ENCODE assay signal across 11 cellular contexts in genomic region chr9:127572961-127573727, GRCh38. TPM values are rescaled to one million over a fixed set of nuclear protein-coding genes. Genes with fewer than 3 reads are reported as not detected.
A peak's percentile ranks its signal among the peaks of the same experiment; 100 is the strongest.
DNase-seq lines count a peak whose midpoint lies in the region; ATAC-seq and TF ChIP-seq lines count a peak whose summit lies in the region.
"Had no signal": no experiment of that assay in that cellular context is flagged by ENCODE, and none has a peak within 500 bp of the region (broad histone marks: within the 10 kb centered on the region; RNA-seq: fewer than 3 reads in every experiment).

No MANE protein-coding gene starts in this region.

- H3K27me3 ChIP-seq in BJ (ENCODE audit: control insufficient read depth, insufficient read depth, low read length) (no peaks in the 10 kb centered on the region), MG63 (no peaks in the 10 kb centered on the region), colonic mucosa (no peaks in the 10 kb centered on the region), osteoblast (ENCODE audit: insufficient read depth, low read length) (no peaks in the 10 kb centered on the region)

- no peak overlapping the region for H2AFZ ChIP-seq in osteoblast (ENCODE audit: low read length)

- no peak for ATAC-seq in HG02840 (IDR thresholded peaks at IDR 0.05; ENCODE audit: low FRiP score, unreplicated experiment)
- ATAC-seq: stimulated activated naive CD8-positive, alpha-beta T cell treated with anti-CD3 and anti-CD28 coated beads, Interleukin-15, amount 100 ng/mL, for 72 hours had no signal

- H3K4me2 ChIP-seq in osteoblast (ENCODE audit: insufficient read depth, low read length): peak overlapping the region; percentile 69

- H3K27ac ChIP-seq in colonic mucosa: peak overlapping the region; percentile 86
- H3K27ac ChIP-seq in osteoblast (ENCODE audit: low read depth, low read length): peak overlapping the region; percentile 99

- H3K79me2 ChIP-seq in osteoblast (ENCODE audit: insufficient read depth, low read length): peaks cover 47% of the 10 kb centered on the region

- H4K20me1 ChIP-seq in osteoblast (ENCODE audit: insufficient read depth, low read length): no peaks in the 10 kb centered on the region

- H3K36me3 ChIP-seq in BJ (ENCODE audit: control insufficient read depth, insufficient read depth, low read length): no peaks in the 10 kb centered on the region
- H3K36me3 ChIP-seq in MG63: no peaks in the 10 kb centered on the region
- H3K36me3 ChIP-seq in colonic mucosa: no peaks in the 10 kb centered on the region
- no peaks in the 10 kb centered on the region for H3K36me3 ChIP-seq in osteoblast (ENCODE audit: insufficient read depth, low read length)

- CTCF ChIA-PET in BJ (lab: Yijun Ruan, JAX): interaction anchor here (1.1 to 1.4 kb wide), 4 partner anchors 48 to 212 kb away, joined by 3 read pairs; partner anchors contain the start of gene CDK9

- H3K4me1 ChIP-seq in colonic mucosa (peaks cover 28% of the 10 kb centered on the region), osteoblast (ENCODE audit: insufficient read depth, low read length) (peaks cover 45% of the 10 kb centered on the region)

- intact Hi-C loops in colonic mucosa (cut with DNase I): no loop called here

- POLR2A ChIA-PET in BJ (lab: Charles Lee): interaction anchor here (0.6 to 1.0 kb wide), 5 partner anchors 11 to 612 kb away, joined by 3 to 11 read pairs (median 3); no protein-coding TSS in a partner anchor

- peak; percentile 67 for DNase-seq in BJ (ENCODE audit: low read depth)
- DNase-seq in MG63: peak; percentile 42
- DNase-seq in colonic mucosa: peak; percentile 68
- peak; percentile 95 for DNase-seq in osteoblast (ENCODE audit: insufficient read length, low spot score, missing footprints)
- DNase-seq in foreskin melanocyte: no peak
- DNase-seq in islet precursor cell: no peak
- no peak for DNase-seq in activated effector memory CD4-positive, alpha-beta T cell treated with Interleukin-2 at 50 U/mL for 16 hours
- DNase-seq: NCI-H524 treated with DMSO at 0.1 percent for 48 hours; occipital lobe; stimulated activated naive CD8-positive, alpha-beta T cell treated with anti-CD3 and anti-CD28 coated beads, Interleukin-15, amount 100 ng/mL, for 72 hours had no signal

- no peak overlapping the region for H3K4me3 ChIP-seq in BJ (ENCODE audit: low read depth, low read length)
- H3K4me3 ChIP-seq in MG63: no peak overlapping the region
- no peak overlapping the region for H3K4me3 ChIP-seq in colonic mucosa
- no peak overlapping the region for H3K4me3 ChIP-seq in osteoblast (ENCODE audit: insufficient read depth, low read length)

- TF ChIP-seq CTCF in BJ (IDR thresholded peaks at IDR 0.05; ENCODE audit: insufficient read depth, low read depth, low read length) (no peak), colonic mucosa (IDR thresholded peaks at IDR 0.05) (no peak), osteoblast (IDR thresholded peaks at IDR 0.05; ENCODE audit: extremely low read depth, low read depth, low read length) (no peak)

- no peaks in the 10 kb centered on the region for H3K9me3 ChIP-seq in MG63
- no peaks in the 10 kb centered on the region for H3K9me3 ChIP-seq in colonic mucosa
- H3K9me3 ChIP-seq in osteoblast (ENCODE audit: low read depth, low read length): no peaks in the 10 kb centered on the region

- H3K9ac ChIP-seq in colonic mucosa (ENCODE audit: low read depth in 2 of 2, low read length in 2 of 2): peak overlapping the region in 1 of 2 donors; percentile 51

RNA-seq across cellular contexts. Expression of gene STXBP1, which starts 38.9 kb away (rescaled TPM):
- polyA plus RNA-seq in BJ (2011; rRNA removed): 16.2 and 18.1 TPM in 2 replicates
- polyA minus RNA-seq in BJ (2011; rRNA and poly(A)+ RNA removed): 20.0 and 20.8 TPM in 2 replicates
- total RNA-seq in MG63 (2014; rRNA removed; shearing (Covaris generic); ENCODE audit: low replicate concordance): 0.36 and 87.7 TPM in 2 replicates
- total RNA-seq in colonic mucosa (10 to 100 TPM in 1 of 2 donors, 1 to 10 TPM in 1; 8.2 to 15.8 TPM), osteoblast (19.9 and 23.0 TPM in 2 replicates)

Comparison
In these comparisons a context has a peak if more than half of its experiments do, and no peak if none do; other contexts are left out.
1. DNase-seq: peak in BJ (single experiment), MG63 (single experiment), colonic mucosa (single experiment) and osteoblast (single experiment); none in foreskin melanocyte (single experiment), islet precursor cell (single experiment) and activated effector memory CD4-positive, alpha-beta T cell treated with Interleukin-2 at 50 U/mL for 16 hours (single experiment).